Comparison of ENCODE assay signal across 8 cellular contexts in genomic region chr11:34585870-34586654, GRCh38. TPM values are rescaled to one million over a fixed set of nuclear protein-coding genes. Genes with fewer than 3 reads are reported as not detected.
DNase-seq lines count a peak whose midpoint lies in the region; ATAC-seq, FAIRE-seq and TF ChIP-seq lines count a peak whose summit lies in the region.

No MANE protein-coding gene starts in this region.

- H3K4me1 ChIP-seq in endothelial cell of umbilical vein (ENCODE audit: control insufficient read depth, extremely low read depth, insufficient read depth, low read length) (no peaks in the 10 kb centered on the region), mucosa of descending colon (ENCODE audit: low read depth) (no peaks in the 10 kb centered on the region)

- peaks cover 3 to 10% of the 10 kb centered on the region in 2 experiments for H3K27me3 ChIP-seq in endothelial cell of umbilical vein (ENCODE audit: control insufficient read depth in 2 of 2, insufficient read depth in 2 of 2, low read length in 2 of 2)

- H3K4me3 ChIP-seq in endothelial cell of umbilical vein (replicated peaks in 1 of 3; ENCODE audit: insufficient read depth in 1 of 3, low read depth in 1 of 3, low read length in 3 of 3) (no peak overlapping the region), mucosa of descending colon (no peak overlapping the region)

- no peak overlapping the region for H3K27ac ChIP-seq in endothelial cell of umbilical vein (ENCODE audit: insufficient read depth, low read depth, low read length)

- TF ChIP-seq POLR2A in endothelial cell of umbilical vein (IDR thresholded peaks at IDR 0.05; ENCODE audit: low read depth, low read length), result no peak

- no peaks in the 10 kb centered on the region for H3K79me2 ChIP-seq in endothelial cell of umbilical vein (ENCODE audit: control insufficient read depth, insufficient read depth, low read length)

- no peaks in the 10 kb centered on the region for H3K36me3 Mint-ChIP-seq in activated T-cell treated with anti-CD3 and anti-CD28 coated beads, Interleukin-2, amount 50 U/mL, for 72 hours (ENCODE audit: insufficient read depth in 2 of 2)

- H3K27ac Mint-ChIP-seq in activated T-cell treated with anti-CD3 and anti-CD28 coated beads, Interleukin-2, amount 50 U/mL, for 72 hours, result no peak overlapping the region

- FAIRE-seq in HTR-8/SVneo (lab: Jason Lieb, UNC) (no peak), endothelial cell of umbilical vein (lab: Jason Lieb, UNC) (peak; percentile 55)

- DNase-seq in DMS153 (lab: John Stamatoyannopoulos, UW), result peak; percentile 18
- DNase-seq in HTR-8/SVneo (ENCODE audit: insufficient read length, low spot score), result peak; percentile 59
- DNase-seq in RPMI7951 (ENCODE audit: low read depth), result peak; percentile 79
- DNase-seq in endothelial cell of umbilical vein (ENCODE audit: low read depth, low spot score), result peak; percentile 55
- no peak for DNase-seq in mucosa of descending colon
- no peak for DNase-seq in activated T-cell treated with anti-CD3 and anti-CD28 coated beads, Interleukin-2, amount 50 U/mL, for 72 hours
- DNase-seq in UCSD-AML1 (lab: John Stamatoyannopoulos, UW; ENCODE audit: unreplicated experiment), result no peak

- intact Hi-C loops in endothelial cell of umbilical vein (cut with micrococcal nuclease), result loop anchor here (1.0 to 10.0 kb wide), 5 partner anchors 204 to 806 kb away; no protein-coding TSS in a partner anchor
- intact Hi-C loops in mucosa of descending colon (cut with DNase I, micrococcal nuclease), result loop anchor here (2.0 to 10.0 kb wide), 3 partner anchors 59 to 319 kb away; no protein-coding TSS in a partner anchor

- H3K27me3 Mint-ChIP-seq in activated T-cell treated with anti-CD3 and anti-CD28 coated beads, Interleukin-2, amount 50 U/mL, for 72 hours (ENCODE audit: low read depth), result peaks cover 81% of the 10 kb centered on the region

- CTCF ChIA-PET in endothelial cell of umbilical vein (lab: Charles Lee), result interaction anchor here (0.8 to 3.7 kb wide), 33 partner anchors 9 to 899 kb away, joined by 3 to 90 read pairs (median 6); partner anchors contain the start of genes APIP, ELF5 and PDHX

- no peaks in the 10 kb centered on the region for H3K9me3 Mint-ChIP-seq in activated T-cell treated with anti-CD3 and anti-CD28 coated beads, Interleukin-2, amount 50 U/mL, for 72 hours

- no peak overlapping the region for H3K4me2 ChIP-seq in endothelial cell of umbilical vein (ENCODE audit: insufficient read depth, low read length)

- no peak overlapping the region for H3K4me3 Mint-ChIP-seq in activated T-cell treated with anti-CD3 and anti-CD28 coated beads, Interleukin-2, amount 50 U/mL, for 72 hours

- peaks cover 11% of the 10 kb centered on the region for H3K4me1 Mint-ChIP-seq in activated T-cell treated with anti-CD3 and anti-CD28 coated beads, Interleukin-2, amount 50 U/mL, for 72 hours (ENCODE audit: low read depth)

- POLR2A ChIA-PET in endothelial cell of umbilical vein (lab: Charles Lee), result no interaction called here

- H3K36me3 ChIP-seq in endothelial cell of umbilical vein (ENCODE audit: control insufficient read depth in 2 of 2, extremely low read depth in 1 of 2, insufficient read depth in 2 of 2, low read length in 2 of 2), result no peaks in the 10 kb centered on the region
- H3K36me3 ChIP-seq in mucosa of descending colon (ENCODE audit: low read depth), result no peaks in the 10 kb centered on the region

- BruUV-seq in endothelial cell of umbilical vein (replicated peaks; lab: Mats Ljungman, UMichigan), result no TSS peak

- H3K9me1 ChIP-seq in endothelial cell of umbilical vein (replicated peaks; ENCODE audit: control insufficient read depth, extremely low read depth, insufficient read depth, low read length), result no peaks in the 10 kb centered on the region

- no peaks in the 10 kb centered on the region for H4K20me1 ChIP-seq in endothelial cell of umbilical vein (replicated peaks; ENCODE audit: control insufficient read depth, extremely low read depth, insufficient read depth, low read length)

- H2AFZ ChIP-seq in endothelial cell of umbilical vein (ENCODE audit: low read depth, low read length), result peak overlapping the region; percentile 42

- ATAC-seq in GM19455 (IDR thresholded peaks at IDR 0.05; ENCODE audit: unreplicated experiment) (peak; percentile 76), mucosa of descending colon (peak; percentile 74)
- no peak for ATAC-seq in activated T-cell treated with anti-CD3 and anti-CD28 coated beads, Interleukin-2, amount 50 U/mL, for 72 hours (replicated peaks in 1 of 2)

- H3K9ac ChIP-seq in endothelial cell of umbilical vein (replicated peaks; ENCODE audit: extremely low read depth, insufficient read depth, low read length), result no peak overlapping the region

- no peaks in the 10 kb centered on the region for H3K9me3 ChIP-seq in endothelial cell of umbilical vein (replicated peaks; ENCODE audit: control insufficient read depth, insufficient read depth, low read length)
- H3K9me3 ChIP-seq in mucosa of descending colon, result no peaks in the 10 kb centered on the region

- dilution Hi-C loops in endothelial cell of umbilical vein (cut with MboI; ENCODE audit: extremely low pct_ligation_motif_present, low sequenced_read_pairs), result no loop called here

- TF ChIP-seq CTCF in endothelial cell of umbilical vein (IDR thresholded peaks at IDR 0.05; ENCODE audit: extremely low read depth in 1 of 2, insufficient read depth in 1 of 2, low read depth in 1 of 2, low read length in 2 of 2) (peak; percentile 36 to 38), mucosa of descending colon (IDR thresholded peaks at IDR 0.05) (peak; percentile 37)

TF ChIP-seq in endothelial cell of umbilical vein, 7 proteins besides CTCF, POLR2A, EP300 and RAD21:
- no peak for TF ChIP-seq POLR2AphosphoS5 (IDR thresholded peaks at IDR 0.05; ENCODE audit: insufficient read depth, low read depth, low read length)
- TF ChIP-seq MAX (IDR thresholded peaks at IDR 0.05; ENCODE audit: insufficient read depth, insufficient read length), result no peak
- no peak for TF ChIP-seq GATA2 (IDR thresholded peaks at IDR 0.05; ENCODE audit: insufficient read depth, insufficient read length, low read depth, low read length)
- TF ChIP-seq EZH2 (IDR thresholded peaks at IDR 0.05; ENCODE audit: borderline replicate concordance, low read depth, low read length, severe bottlenecking), result no peak
- no peak for TF ChIP-seq MYC (IDR thresholded peaks at IDR 0.05; ENCODE audit: low read depth, low read length)
- no peak for TF ChIP-seq JUN (IDR thresholded peaks at IDR 0.05; ENCODE audit: borderline replicate concordance, insufficient read depth, insufficient read length, low read depth)
- TF ChIP-seq FOS (IDR thresholded peaks at IDR 0.05; ENCODE audit: borderline replicate concordance, insufficient read depth, low read length), result no peak

RNA-seq across cellular contexts. Expression of gene EHF, which starts 34.8 kb away (rescaled TPM):
- total RNA-seq in RPMI7951 (2014; rRNA removed; shearing (Covaris generic)), result 0.68 TPM in 1 of 2 replicates, not detected in the other
- total RNA-seq in endothelial cell of umbilical vein, result not detected in 2 replicates
- polyA plus RNA-seq in endothelial cell of umbilical vein, result not detected in 2 replicates
- not detected in 2 replicates for polyA plus RNA-seq in endothelial cell of umbilical vein (2011; cell fraction: cytosol; rRNA removed)
- polyA plus RNA-seq in endothelial cell of umbilical vein (2011; cell fraction: nucleus; rRNA removed), result not detected in 2 replicates
- not detected in 2 replicates for polyA plus RNA-seq in endothelial cell of umbilical vein (2012)
- not detected in 2 replicates for polyA minus RNA-seq in endothelial cell of umbilical vein
- polyA minus RNA-seq in endothelial cell of umbilical vein (2011; cell fraction: cytosol; rRNA and poly(A)+ RNA removed), result not detected
- not detected in 2 replicates for polyA minus RNA-seq in endothelial cell of umbilical vein (2011; cell fraction: nucleus; rRNA and poly(A)+ RNA removed)
- total RNA-seq in mucosa of descending colon, result 100 to 1,000 TPM; 125 to 372 (median 259) TPM
- total RNA-seq in activated T-cell treated with anti-CD3 and anti-CD28 coated beads, Interleukin-2, amount 50 U/mL, for 72 hours, result not detected

Comparison
In these comparisons a context has a peak if more than half of its experiments do, and no peak if none do; other contexts are left out.
1. DNase-seq: peak in DMS153 (single experiment), HTR-8/SVneo (single experiment), RPMI7951 (single experiment) and endothelial cell of umbilical vein (single experiment); none in mucosa of descending colon (0 of 3), activated T-cell treated with anti-CD3 and anti-CD28 coated beads, Interleukin-2, amount 50 U/mL, for 72 hours (0 of 2) and UCSD-AML1 (single experiment).
2. ATAC-seq: peak in GM19455 (single experiment) and mucosa of descending colon (single experiment); none in activated T-cell treated with anti-CD3 and anti-CD28 coated beads, Interleukin-2, amount 50 U/mL, for 72 hours (0 of 2).
3. RNA of gene EHF, which starts 34.8 kb away (total RNA-seq): 125 to 372 TPM in mucosa of descending colon; not detected in activated T-cell treated with anti-CD3 and anti-CD28 coated beads, Interleukin-2, amount 50 U/mL, for 72 hours, 0.68 TPM in RPMI7951 and not detected in endothelial cell of umbilical vein; every median in the first group is over 10 times any median in the second.